ENCODE assay signal across 26 cellular contexts in genomic region chr9:99051851-99052250, GRCh38.
"Had no signal": no experiment of that assay in that cellular context is flagged by ENCODE, and none has a peak within 500 bp of the region (broad histone marks: within the 10 kb centered on the region; RNA-seq: fewer than 3 reads in every experiment).

No MANE protein-coding gene starts in this region.

- DNase-seq: activated CD4-positive, alpha-beta T cell treated with anti-CD3 and anti-CD28 coated beads for 1 hour; activated CD8-positive, alpha-beta memory T cell treated with anti-CD3 and anti-CD28 coated beads for 24 hours; activated CD8-positive, alpha-beta memory T cell treated with anti-CD3 and anti-CD28 coated beads, Interleukin-2, amount 50 U/mL, for 4 hours; activated naive CD4-positive, alpha-beta T cell; activated T-cell treated with anti-CD3 and anti-CD28 coated beads, Interleukin-2, amount 50 U/mL, for 4 hours; adrenal gland; cerebellar nuclear complex; foreskin keratinocyte; immature natural killer cell; midbrain; nephron progenitor cell; occipital lobe; posterior cingulate gyrus; stimulated activated CD4-positive, alpha-beta T cell treated with anti-CD3 and anti-CD28 coated beads, Interleukin-2, amount 100 ng/mL, for 48 hours; stimulated activated naive CD4-positive, alpha-beta T cell; T-helper 9 cell had no signal

- H3K27me3 Mint-ChIP-seq: activated naive CD8-positive, alpha-beta T cell; type B pancreatic cell had no signal

- H3K36me3 Mint-ChIP-seq: type B pancreatic cell had no signal

- H3K4me3 ChIP-seq: adrenal gland, ascending aorta, coronary artery, hepatocyte, thoracic aorta had no signal

- H3K4me1 ChIP-seq: ascending aorta had no signal

- H3K9me3 Mint-ChIP-seq: activated T-cell treated with anti-CD3 and anti-CD28 coated beads, Interleukin-2, amount 50 U/mL, for 4 hours; immature natural killer cell; type B pancreatic cell had no signal

- H3K4me3 Mint-ChIP-seq: activated naive CD8-positive, alpha-beta T cell; activated T-cell treated with anti-CD3 and anti-CD28 coated beads, Interleukin-2, amount 50 U/mL, for 4 hours; nephron progenitor cell; type B pancreatic cell had no signal

- H3K27me3 ChIP-seq: adrenal gland, ascending aorta, foreskin keratinocyte, hepatocyte had no signal

- H2AFZ ChIP-seq: hepatocyte had no signal

- H3K36me3 ChIP-seq: ascending aorta, thoracic aorta had no signal

- H3K9me3 ChIP-seq: adrenal gland, ascending aorta, thoracic aorta had no signal

- H3K27ac ChIP-seq: adrenal gland, ascending aorta, epithelial cell of prostate, foreskin keratinocyte, thoracic aorta had no signal

- H3K4me2 ChIP-seq: hepatocyte had no signal

- ATAC-seq: activated T-cell treated with anti-CD3 and anti-CD28 coated beads, Interleukin-2, amount 50 U/mL, for 4 hours; foreskin keratinocyte; left lobe of liver had no signal

- H3K79me2 ChIP-seq: hepatocyte had no signal

- FAIRE-seq: bronchial epithelial cell had no signal

- H3K27ac Mint-ChIP-seq: activated naive CD8-positive, alpha-beta T cell; activated T-helper 2 cell treated with anti-CD3 and anti-CD28 coated beads, Interferon-gamma antibody, Interleukin-2, Interleukin-4, amounts not matched to agents 10 μg/mL and 5 μg/mL and 100 μg/mL, durations not matched to agents 14 hours and 24 hours and 36 hours; nephron progenitor cell; type B pancreatic cell had no signal
